26 cellular contexts compared by ENCODE assay signal in genomic region chr9:37342493-37342892, GRCh38.
"Had no signal": no experiment of that assay in that cellular context is flagged by ENCODE, and none has a peak within 500 bp of the region (broad histone marks: within the 10 kb centered on the region; RNA-seq: fewer than 3 reads in every experiment).

No MANE protein-coding gene starts in this region.

- H3K27me3 Mint-ChIP-seq: activated CD4-positive, alpha-beta T cell treated with anti-CD3 and anti-CD28 coated beads, Interleukin-2, amount 10 ng/mL, durations not matched to agents 7 days and 5 days; activated naive CD4-positive, alpha-beta T cell treated with anti-CD3 and anti-CD28 coated beads, Interleukin-2, amount 10 ng/mL, durations not matched to agents 7 days and 5 days; activated naive CD8-positive, alpha-beta T cell treated with anti-CD3 and anti-CD28 coated beads, Interleukin-2, amount 50 U/mL, for 24 hours; brain had no signal

- H3K4me1 ChIP-seq: lower lobe of right lung, sigmoid colon, upper lobe of left lung had no signal

- FAIRE-seq: colon had no signal

- ATAC-seq: activated CD8-positive, alpha-beta T cell treated with anti-CD3 and anti-CD28 coated beads, Interleukin-2, amount 10 ng/mL, durations not matched to agents 7 days and 5 days; activated naive CD8-positive, alpha-beta T cell treated with anti-CD3 and anti-CD28 coated beads, Interleukin-2, amount 50 U/mL, for 24 hours; activated T-cell treated with anti-CD3 and anti-CD28 coated beads, Interleukin-2, amount 50 U/mL, for 4 hours; left colon; lower lobe of right lung; stimulated activated effector memory CD8-positive, alpha-beta T cell treated with anti-CD3 and anti-CD28 coated beads, Interleukin-12 subunit alpha, Interleukin-12 subunit beta, amount 100 ng/mL, for 72 hours had no signal

- H3K9me3 Mint-ChIP-seq: activated CD4-positive, alpha-beta T cell treated with anti-CD3 and anti-CD28 coated beads, Interleukin-2, amount 10 ng/mL, durations not matched to agents 7 days and 5 days; activated naive CD4-positive, alpha-beta T cell treated with anti-CD3 and anti-CD28 coated beads, Interleukin-2, amount 10 ng/mL, durations not matched to agents 7 days and 5 days; activated naive CD8-positive, alpha-beta T cell treated with anti-CD3 and anti-CD28 coated beads, Interleukin-2, amount 50 U/mL, for 24 hours; activated T-cell treated with anti-CD3 and anti-CD28 coated beads, Interleukin-2, amount 50 U/mL, for 4 hours; brain; endodermal cell; mesothelial cell of epicardium; nephron; stimulated activated effector memory CD8-positive, alpha-beta T cell treated with anti-CD3 and anti-CD28 coated beads, Interleukin-12 subunit alpha, Interleukin-12 subunit beta, amount 100 ng/mL, for 72 hours had no signal

- DNase-seq: activated CD4-positive, alpha-beta T cell treated with anti-CD3 and anti-CD28 coated beads, Interleukin-2, amount 10 ng/mL, durations not matched to agents 7 days and 5 days; activated CD8-positive, alpha-beta T cell treated with anti-CD3 and anti-CD28 coated beads, Interleukin-2, amount 10 ng/mL, durations not matched to agents 7 days and 5 days; activated naive CD4-positive, alpha-beta T cell treated with anti-CD3 and anti-CD28 coated beads, Interleukin-2, amount 10 ng/mL, durations not matched to agents 7 days and 5 days; activated naive CD8-positive, alpha-beta T cell treated with anti-CD3 and anti-CD28 coated beads, Interleukin-2, amount 50 U/mL, for 24 hours; activated T-cell treated with anti-CD3 and anti-CD28 coated beads, Interleukin-2, amount 50 U/mL, for 4 hours; anterior cingulate cortex; central memory CD4-positive, alpha-beta T cell; dorsolateral prefrontal cortex; endodermal cell; erythroblast; foreskin melanocyte; hypothalamus; islet precursor cell; left colon; lower lobe of right lung; nucleus accumbens; sigmoid colon; stimulated activated CD4-positive, alpha-beta T cell treated with anti-CD3 and anti-CD28 coated beads, Interleukin-4, amount 100 ng/mL, for 24 hours; T1000; upper lobe of left lung had no signal

- H3K4me1 Mint-ChIP-seq: activated CD4-positive, alpha-beta T cell treated with anti-CD3 and anti-CD28 coated beads, Interleukin-2, amount 10 ng/mL, durations not matched to agents 7 days and 5 days; activated naive CD4-positive, alpha-beta T cell treated with anti-CD3 and anti-CD28 coated beads, Interleukin-2, amount 10 ng/mL, durations not matched to agents 7 days and 5 days; activated naive CD8-positive, alpha-beta T cell treated with anti-CD3 and anti-CD28 coated beads, Interleukin-2, amount 50 U/mL, for 24 hours; mesothelial cell of epicardium; nephron; stimulated activated effector memory CD8-positive, alpha-beta T cell treated with anti-CD3 and anti-CD28 coated beads, Interleukin-12 subunit alpha, Interleukin-12 subunit beta, amount 100 ng/mL, for 72 hours had no signal

- H3K9me3 ChIP-seq: lower lobe of right lung, sigmoid colon, thoracic aorta, upper lobe of left lung had no signal

- H3K4me3 ChIP-seq: dorsolateral prefrontal cortex, lower lobe of right lung, sigmoid colon, thoracic aorta, upper lobe of left lung had no signal

- H3K27me3 ChIP-seq: dorsolateral prefrontal cortex, sigmoid colon, upper lobe of left lung had no signal

- H3K27ac ChIP-seq: dorsolateral prefrontal cortex, lower lobe of right lung, sigmoid colon, thoracic aorta, upper lobe of left lung had no signal

- H3K27ac Mint-ChIP-seq: activated CD4-positive, alpha-beta T cell treated with anti-CD3 and anti-CD28 coated beads, Interleukin-2, amount 10 ng/mL, durations not matched to agents 7 days and 5 days; activated CD8-positive, alpha-beta T cell treated with anti-CD3 and anti-CD28 coated beads, Interleukin-2, amount 10 ng/mL, durations not matched to agents 7 days and 5 days; activated naive CD4-positive, alpha-beta T cell treated with anti-CD3 and anti-CD28 coated beads, Interleukin-2, amount 10 ng/mL, durations not matched to agents 7 days and 5 days; activated naive CD8-positive, alpha-beta T cell treated with anti-CD3 and anti-CD28 coated beads, Interleukin-2, amount 50 U/mL, for 24 hours; brain; endodermal cell; mesothelial cell of epicardium; nephron; stimulated activated effector memory CD8-positive, alpha-beta T cell treated with anti-CD3 and anti-CD28 coated beads, Interleukin-12 subunit alpha, Interleukin-12 subunit beta, amount 100 ng/mL, for 72 hours had no signal

- H3K4me3 Mint-ChIP-seq: activated CD4-positive, alpha-beta T cell treated with anti-CD3 and anti-CD28 coated beads, Interleukin-2, amount 10 ng/mL, durations not matched to agents 7 days and 5 days; activated CD8-positive, alpha-beta T cell treated with anti-CD3 and anti-CD28 coated beads, Interleukin-2, amount 10 ng/mL, durations not matched to agents 7 days and 5 days; activated naive CD4-positive, alpha-beta T cell treated with anti-CD3 and anti-CD28 coated beads, Interleukin-2, amount 10 ng/mL, durations not matched to agents 7 days and 5 days; activated naive CD8-positive, alpha-beta T cell treated with anti-CD3 and anti-CD28 coated beads, Interleukin-2, amount 50 U/mL, for 24 hours; activated T-cell treated with anti-CD3 and anti-CD28 coated beads, Interleukin-2, amount 50 U/mL, for 4 hours; brain; endodermal cell; mesothelial cell of epicardium; nephron; stimulated activated effector memory CD8-positive, alpha-beta T cell treated with anti-CD3 and anti-CD28 coated beads, Interleukin-12 subunit alpha, Interleukin-12 subunit beta, amount 100 ng/mL, for 72 hours had no signal

- H3K36me3 ChIP-seq: lower lobe of right lung, sigmoid colon, thoracic aorta, upper lobe of left lung had no signal
